Comparison of ENCODE assay signal across 8 cellular contexts in genomic region chr6:28865551-28866341, GRCh38. TPM values are rescaled to one million over a fixed set of nuclear protein-coding genes. Genes with fewer than 3 reads are reported as not detected.
DNase-seq lines count a peak whose midpoint lies in the region; ATAC-seq and TF ChIP-seq lines count a peak whose summit lies in the region.
"Not testable (repeated sequence)": the region's sequence is repeated elsewhere in the genome, so short reads cannot be mapped to it uniquely, and the experiment has no call there.

No MANE protein-coding gene starts in this region.

- intact Hi-C loops in CD14-positive monocyte (cut with micrococcal nuclease) = loop anchor here in 1 of 2 donors (10.0 kb wide), 1 partner anchor 119 kb away; no protein-coding TSS in a partner anchor

- not testable (repeated sequence) for H3K36me3 Mint-ChIP-seq in CD14-positive monocyte; activated naive CD4-positive, alpha-beta T cell treated with anti-CD3 and anti-CD28 coated beads, Interleukin-2, amount 50 U/mL, for 24 hours; naive thymus-derived CD8-positive, alpha-beta T cell

- peak overlapping the region in 2 of 7 donors; percentile 30 to 57 for H3K27ac Mint-ChIP-seq in CD14-positive monocyte
- H3K27ac Mint-ChIP-seq in activated naive CD4-positive, alpha-beta T cell treated with anti-CD3 and anti-CD28 coated beads, Interleukin-2, amount 50 U/mL, for 24 hours = peak overlapping the region; percentile 91
- peak overlapping the region; percentile 70 to 98 (median 94) for H3K27ac Mint-ChIP-seq in naive thymus-derived CD8-positive, alpha-beta T cell

- TF ChIP-seq CTCF in CD14-positive monocyte (IDR thresholded peaks at IDR 0.05); fibroblast of villous mesenchyme (IDR thresholded peaks at IDR 0.05; ENCODE audit: insufficient read depth, low read depth, low read length): not testable (repeated sequence)

- DNase-seq in CD14-positive monocyte (ENCODE audit: low spot score) = not testable (repeated sequence)
- peak; percentile 34 for DNase-seq in NCI-H345 (lab: John Stamatoyannopoulos, UW)
- peak; percentile 86 for DNase-seq in T1000 (lab: John Stamatoyannopoulos, UW)
- peak; percentile 4 for DNase-seq in fibroblast of villous mesenchyme (ENCODE audit: low read depth)
- peak; percentile 9 to 87 (median 74) for DNase-seq in naive thymus-derived CD8-positive, alpha-beta T cell
- DNase-seq in stimulated activated CD8-positive, alpha-beta memory T cell treated with anti-CD3 and anti-CD28 coated beads, Interleukin-4, amount 100 ng/mL, for 24 hours (ENCODE audit: low read depth) = peak; percentile 43

- peaks cover 9 to 29% (median 22%) of the 10 kb centered on the region in 7 donors for H3K9me3 Mint-ChIP-seq in CD14-positive monocyte
- H3K9me3 Mint-ChIP-seq in activated naive CD4-positive, alpha-beta T cell treated with anti-CD3 and anti-CD28 coated beads, Interleukin-2, amount 50 U/mL, for 24 hours = not testable (repeated sequence)
- H3K9me3 Mint-ChIP-seq in naive thymus-derived CD8-positive, alpha-beta T cell = peaks cover 0 to 19% (median 8%) of the 10 kb centered on the region in 9 donors

- H3K4me3 Mint-ChIP-seq in CD14-positive monocyte = peak overlapping the region; percentile 83 to 84
- peak overlapping the region; percentile 87 for H3K4me3 Mint-ChIP-seq in activated naive CD4-positive, alpha-beta T cell treated with anti-CD3 and anti-CD28 coated beads, Interleukin-2, amount 50 U/mL, for 24 hours
- peak overlapping the region; percentile 85 to 97 (median 91) for H3K4me3 Mint-ChIP-seq in naive thymus-derived CD8-positive, alpha-beta T cell

- peak; percentile 2 for ATAC-seq in HG02623 (IDR thresholded peaks at IDR 0.05; ENCODE audit: unreplicated experiment)
- ATAC-seq in naive thymus-derived CD8-positive, alpha-beta T cell = peak; percentile 25 to 33

- peaks cover 18 to 31% (median 23%) of the 10 kb centered on the region in 3 donors for H3K27me3 Mint-ChIP-seq in CD14-positive monocyte (ENCODE audit: low read depth in 3 of 3)
- not testable (repeated sequence) for H3K27me3 Mint-ChIP-seq in activated naive CD4-positive, alpha-beta T cell treated with anti-CD3 and anti-CD28 coated beads, Interleukin-2, amount 50 U/mL, for 24 hours; naive thymus-derived CD8-positive, alpha-beta T cell

- H3K4me3 ChIP-seq in fibroblast of villous mesenchyme (ENCODE audit: low read depth, low read length) = peak overlapping the region; percentile 73

- POLR2A ChIA-PET in naive thymus-derived CD8-positive, alpha-beta T cell (lab: Charles Lee) = interaction anchor here (0.6 to 11.9 kb wide), 21 partner anchors 17 to 1767 kb away, joined by 3 to 255 read pairs (median 5); partner anchors contain the start of gene TRIM27

- peaks cover 34% of the 10 kb centered on the region for H3K4me1 Mint-ChIP-seq in CD14-positive monocyte
- peaks cover 43% of the 10 kb centered on the region for H3K4me1 Mint-ChIP-seq in activated naive CD4-positive, alpha-beta T cell treated with anti-CD3 and anti-CD28 coated beads, Interleukin-2, amount 50 U/mL, for 24 hours
- H3K4me1 Mint-ChIP-seq in naive thymus-derived CD8-positive, alpha-beta T cell = peaks cover 23 to 46% (median 38%) of the 10 kb centered on the region in 4 donors

RNA-seq across cellular contexts. Expression of gene TRIM27, which starts 58.0 kb away (rescaled TPM):
- polyA plus RNA-seq in CD14-positive monocyte = 10 to 100 TPM; 42.2 to 44.0 TPM
- total RNA-seq in fibroblast of villous mesenchyme = 57.0 and 76.9 TPM in 2 replicates
- total RNA-seq in naive thymus-derived CD8-positive, alpha-beta T cell = 10 to 100 TPM; 79.8 to 80.4 TPM
- polyA plus RNA-seq in naive thymus-derived CD8-positive, alpha-beta T cell = 10 to 100 TPM; 37.5 to 71.3 (median 44.2) TPM
